In genomic region chr11:35030716-35031213, GRCh38 we compare ENCODE assay signal across 9 cellular contexts.
DNase-seq lines count a peak whose midpoint lies in the region; ATAC-seq and FAIRE-seq lines count a peak whose summit lies in the region.
"Had no signal": no experiment of that assay in that cellular context is flagged by ENCODE, and none has a peak within 500 bp of the region (broad histone marks: within the 10 kb centered on the region; RNA-seq: fewer than 3 reads in every experiment).

No MANE protein-coding gene starts in this region.

- H3K4me3 ChIP-seq in right cardiac atrium (ENCODE audit: low read length): no peak overlapping the region

- no peaks in the 10 kb centered on the region for H3K9me3 ChIP-seq in right cardiac atrium (ENCODE audit: control insufficient read depth, low read length)

- ATAC-seq in right cardiac atrium: peak; percentile 94 to 98

- peaks cover 17% of the 10 kb centered on the region for H3K27me3 Mint-ChIP-seq in activated T-helper 2 cell treated with anti-CD3 and anti-CD28 coated beads, Interferon-gamma antibody, Interleukin-2, Interleukin-4, amounts not matched to agents 10 μg/mL and 5 μg/mL and 100 μg/mL, durations not matched to agents 14 hours and 24 hours and 36 hours (ENCODE audit: low read depth)

- no peaks in the 10 kb centered on the region for H3K4me1 ChIP-seq in right cardiac atrium (ENCODE audit: control insufficient read depth, insufficient read depth, low read length)

- H3K4me1 Mint-ChIP-seq in activated T-helper 2 cell treated with anti-CD3 and anti-CD28 coated beads, Interferon-gamma antibody, Interleukin-2, Interleukin-4, amounts not matched to agents 10 μg/mL and 5 μg/mL and 100 μg/mL, durations not matched to agents 14 hours and 24 hours and 36 hours (ENCODE audit: low read depth): peaks cover 44% of the 10 kb centered on the region

- peak; percentile 23 for DNase-seq in COLO668 (lab: John Stamatoyannopoulos, UW; ENCODE audit: unreplicated experiment)
- DNase-seq in NCI-H2227 (lab: John Stamatoyannopoulos, UW; ENCODE audit: unreplicated experiment): peak; percentile 24
- no peak for DNase-seq in activated T-helper 2 cell treated with anti-CD3 and anti-CD28 coated beads, Interferon-gamma antibody, Interleukin-2, Interleukin-4, amounts not matched to agents 10 μg/mL and 5 μg/mL and 100 μg/mL, durations not matched to agents 14 hours and 24 hours and 36 hours (ENCODE audit: low spot score)
- DNase-seq in right cardiac atrium: peak; percentile 62 to 65 (median 63)
- DNase-seq in urothelium cell line (ENCODE audit: low spot score): peak; percentile 89
- no peak for DNase-seq in NCI-H345 treated with DMSO at 0.1 percent for 48 hours (lab: John Stamatoyannopoulos, UW; ENCODE audit: unreplicated experiment)
- no peak for DNase-seq in ecto neural progenitor cell (ENCODE audit: low spot score)
- no peak for DNase-seq in SK-N-DZ (ENCODE audit: low spot score)

- H3K27ac ChIP-seq in right cardiac atrium (ENCODE audit: low read length): no peak overlapping the region

- intact Hi-C loops in activated T-helper 2 cell treated with anti-CD3 and anti-CD28 coated beads, Interferon-gamma antibody, Interleukin-2, Interleukin-4, amounts not matched to agents 10 μg/mL and 5 μg/mL and 100 μg/mL, durations not matched to agents 14 hours and 24 hours and 36 hours (cut with micrococcal nuclease): loop anchor here (1.0 to 2.0 kb wide), 5 partner anchors 10 to 206 kb away; no protein-coding TSS in a partner anchor
- intact Hi-C loops in right cardiac atrium (cut with DNase I): no loop called here

- no peak for FAIRE-seq in urothelium cell line (lab: Jason Lieb, UNC)
- FAIRE-seq: endometrium had no signal

- 40% methylated on average over 11 of the region's 11 CpGs for WGBS in right cardiac atrium

- H3K9me3 Mint-ChIP-seq in activated T-helper 2 cell treated with anti-CD3 and anti-CD28 coated beads, Interferon-gamma antibody, Interleukin-2, Interleukin-4, amounts not matched to agents 10 μg/mL and 5 μg/mL and 100 μg/mL, durations not matched to agents 14 hours and 24 hours and 36 hours: peaks cover 21% of the 10 kb centered on the region

- peaks cover 4% of the 10 kb centered on the region for H3K36me3 Mint-ChIP-seq in activated T-helper 2 cell treated with anti-CD3 and anti-CD28 coated beads, Interferon-gamma antibody, Interleukin-2, Interleukin-4, amounts not matched to agents 10 μg/mL and 5 μg/mL and 100 μg/mL, durations not matched to agents 14 hours and 24 hours and 36 hours (ENCODE audit: low read depth)

- H3K27me3 ChIP-seq in right cardiac atrium (ENCODE audit: control insufficient read depth, insufficient read depth): no peaks in the 10 kb centered on the region

- peak overlapping the region; percentile 51 for H3K4me3 Mint-ChIP-seq in activated T-helper 2 cell treated with anti-CD3 and anti-CD28 coated beads, Interferon-gamma antibody, Interleukin-2, Interleukin-4, amounts not matched to agents 10 μg/mL and 5 μg/mL and 100 μg/mL, durations not matched to agents 14 hours and 24 hours and 36 hours (ENCODE audit: low read depth)

- peak overlapping the region; percentile 88 for H3K27ac Mint-ChIP-seq in activated T-helper 2 cell treated with anti-CD3 and anti-CD28 coated beads, Interferon-gamma antibody, Interleukin-2, Interleukin-4, amounts not matched to agents 10 μg/mL and 5 μg/mL and 100 μg/mL, durations not matched to agents 14 hours and 24 hours and 36 hours

Comparison
In these comparisons a context has a peak if more than half of its experiments do, and no peak if none do; other contexts are left out.
1. DNase-seq: peak in COLO668 (single experiment), NCI-H2227 (single experiment), right cardiac atrium (3 of 3) and urothelium cell line (single experiment); none in activated T-helper 2 cell treated with anti-CD3 and anti-CD28 coated beads, Interferon-gamma antibody, Interleukin-2, Interleukin-4, amounts not matched to agents 10 μg/mL and 5 μg/mL and 100 μg/mL, durations not matched to agents 14 hours and 24 hours and 36 hours (single experiment), NCI-H345 treated with DMSO at 0.1 percent for 48 hours (single experiment), ecto neural progenitor cell (single experiment) and SK-N-DZ (single experiment).